Comparison of ENCODE assay signal across 1 cellular context in the genomic region with DNA sequence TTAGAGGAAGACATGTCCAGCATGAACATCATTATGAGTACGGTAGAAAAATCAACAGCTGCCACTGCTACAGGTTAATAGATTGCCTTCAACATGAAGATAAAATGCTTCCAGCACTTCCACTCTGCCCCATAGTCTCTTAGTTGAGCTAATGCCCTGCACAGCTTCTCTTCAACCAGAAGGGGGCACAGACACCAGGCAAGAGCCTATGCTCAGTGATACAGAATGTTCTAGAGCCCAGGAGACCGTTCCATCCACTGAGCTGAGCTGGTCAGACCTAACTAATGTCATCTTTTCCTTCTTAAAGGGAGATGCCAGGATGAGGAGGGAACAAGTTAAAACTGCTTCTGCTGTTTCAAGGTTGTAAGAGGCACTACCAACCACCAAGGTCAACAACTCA.
TF ChIP-seq lines count a peak whose summit lies in the region.

No MANE protein-coding gene starts in this region.

TF ChIP-seq in HCT116, 20 proteins besides CTCF, POLR2A, EP300 and RAD21 (continued from another document):
- TF ChIP-seq, protein P1, sequence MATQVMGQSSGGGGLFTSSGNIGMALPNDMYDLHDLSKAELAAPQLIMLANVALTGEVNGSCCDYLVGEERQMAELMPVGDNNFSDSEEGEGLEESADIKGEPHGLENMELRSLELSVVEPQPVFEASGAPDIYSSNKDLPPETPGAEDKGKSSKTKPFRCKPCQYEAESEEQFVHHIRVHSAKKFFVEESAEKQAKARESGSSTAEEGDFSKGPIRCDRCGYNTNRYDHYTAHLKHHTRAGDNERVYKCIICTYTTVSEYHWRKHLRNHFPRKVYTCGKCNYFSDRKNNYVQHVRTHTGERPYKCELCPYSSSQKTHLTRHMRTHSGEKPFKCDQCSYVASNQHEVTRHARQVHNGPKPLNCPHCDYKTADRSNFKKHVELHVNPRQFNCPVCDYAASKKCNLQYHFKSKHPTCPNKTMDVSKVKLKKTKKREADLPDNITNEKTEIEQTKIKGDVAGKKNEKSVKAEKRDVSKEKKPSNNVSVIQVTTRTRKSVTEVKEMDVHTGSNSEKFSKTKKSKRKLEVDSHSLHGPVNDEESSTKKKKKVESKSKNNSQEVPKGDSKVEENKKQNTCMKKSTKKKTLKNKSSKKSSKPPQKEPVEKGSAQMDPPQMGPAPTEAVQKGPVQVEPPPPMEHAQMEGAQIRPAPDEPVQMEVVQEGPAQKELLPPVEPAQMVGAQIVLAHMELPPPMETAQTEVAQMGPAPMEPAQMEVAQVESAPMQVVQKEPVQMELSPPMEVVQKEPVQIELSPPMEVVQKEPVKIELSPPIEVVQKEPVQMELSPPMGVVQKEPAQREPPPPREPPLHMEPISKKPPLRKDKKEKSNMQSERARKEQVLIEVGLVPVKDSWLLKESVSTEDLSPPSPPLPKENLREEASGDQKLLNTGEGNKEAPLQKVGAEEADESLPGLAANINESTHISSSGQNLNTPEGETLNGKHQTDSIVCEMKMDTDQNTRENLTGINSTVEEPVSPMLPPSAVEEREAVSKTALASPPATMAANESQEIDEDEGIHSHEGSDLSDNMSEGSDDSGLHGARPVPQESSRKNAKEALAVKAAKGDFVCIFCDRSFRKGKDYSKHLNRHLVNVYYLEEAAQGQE (IDR thresholded peaks at IDR 0.05; ENCODE audit: low read depth) = no peak
- no peak for TF ChIP-seq JUND (IDR thresholded peaks at IDR 0.05)
